Comparison of ENCODE assay signal across 26 cellular contexts in the genomic region with DNA sequence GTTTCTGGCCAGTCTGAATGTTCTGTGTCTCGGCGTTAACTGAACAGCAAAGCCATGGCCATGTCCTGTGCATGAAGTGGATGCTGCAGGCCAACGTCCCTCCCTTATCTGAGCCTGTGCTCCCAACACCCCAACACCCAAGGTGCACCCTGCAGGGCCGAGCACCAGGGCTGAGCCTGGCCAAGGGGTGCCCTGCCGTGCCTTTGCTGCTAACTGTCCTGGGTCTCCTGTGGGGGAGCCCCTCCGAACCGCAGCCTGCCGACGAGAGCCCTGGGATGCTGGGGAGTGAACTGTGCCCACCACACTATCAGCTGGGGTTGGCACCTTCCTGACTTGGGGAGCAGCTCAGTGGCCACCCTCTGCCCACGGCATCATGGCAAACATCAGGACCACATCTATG.
"Had no signal": no experiment of that assay in that cellular context is flagged by ENCODE, and none has a peak within 500 bp of the region (broad histone marks: within the 10 kb centered on the region; RNA-seq: fewer than 3 reads in every experiment).

No MANE protein-coding gene starts in this region.

- H3K27ac Mint-ChIP-seq: activated CD8-positive, alpha-beta T cell treated with anti-CD3 and anti-CD28 coated beads, Interleukin-2, amount 10 ng/mL, durations not matched to agents 7 days and 5 days; activated naive CD8-positive, alpha-beta T cell; activated T-cell treated with anti-CD3 and anti-CD28 coated beads, Interleukin-2, amount 50 U/mL, for 24 hours; activated T-helper 1 cell treated with anti-CD3 and anti-CD28 coated beads, Interleukin-12 subunit alpha, Interleukin-12 subunit beta, Interleukin-2, Interleukin-4 antibody, amounts not matched to agents 30 ng/mL and 10 ng/mL and 1 ng/mL, durations not matched to agents 14 hours and 24 hours and 36 hours; brain; T-helper 1 cell treated with Interleukin-12 subunit alpha and Interleukin-12 subunit beta and Interleukin-4 antibody, amounts not matched to agents 30 μg/mL and 1 μg/mL, for 36 hours; WTC11 had no signal

- FAIRE-seq: astrocyte, RCC 7860 had no signal

- DNase-seq: activated CD4-positive, alpha-beta T cell treated with anti-CD3 and anti-CD28 coated beads for 1 hour; activated CD4-positive, alpha-beta T cell treated with anti-CD3 and anti-CD28 coated beads, Interleukin-2, amount 50 U/mL, for 1 hour; activated CD8-positive, alpha-beta T cell treated with anti-CD3 and anti-CD28 coated beads, Interleukin-2, amount 10 ng/mL, durations not matched to agents 7 days and 5 days; activated effector memory CD4-positive, alpha-beta T cell treated with Interleukin-2 at 50 U/mL for 16 hours; activated naive CD4-positive, alpha-beta T cell; activated T-cell treated with anti-CD3 and anti-CD28 coated beads, Interleukin-2, amount 50 U/mL, for 24 hours; amygdala; cerebellar nuclear complex; Karpas-422; NCI-H1105 treated with DMSO at 0.1 percent for 48 hours; NCI-H1436 treated with DMSO at 0.1 percent for 48 hours; NCI-H187; NCI-H2081; NCI-H446; NCI-H524; PC-3; SHP77 treated with DMSO at 0.1 percent for 48 hours; T-helper 9 cell had no signal

- H3K4me1 Mint-ChIP-seq: brain, WTC11 had no signal

- H3K9me3 Mint-ChIP-seq: activated T-cell treated with anti-CD3 and anti-CD28 coated beads, Interleukin-2, amount 50 U/mL, for 24 hours; activated T-helper 1 cell treated with anti-CD3 and anti-CD28 coated beads, Interleukin-12 subunit alpha, Interleukin-12 subunit beta, Interleukin-2, Interleukin-4 antibody, amounts not matched to agents 30 ng/mL and 10 ng/mL and 1 ng/mL, durations not matched to agents 14 hours and 24 hours and 36 hours; brain; T-helper 1 cell treated with Interleukin-12 subunit alpha and Interleukin-12 subunit beta and Interleukin-4 antibody, amounts not matched to agents 30 μg/mL and 1 μg/mL, for 36 hours; WTC11 had no signal

- H3K27me3 Mint-ChIP-seq: activated naive CD8-positive, alpha-beta T cell; activated T-cell treated with anti-CD3 and anti-CD28 coated beads, Interleukin-2, amount 50 U/mL, for 24 hours; brain had no signal

- H3K4me3 Mint-ChIP-seq: activated CD8-positive, alpha-beta T cell treated with anti-CD3 and anti-CD28 coated beads, Interleukin-2, amount 10 ng/mL, durations not matched to agents 7 days and 5 days; activated naive CD8-positive, alpha-beta T cell; activated T-cell treated with anti-CD3 and anti-CD28 coated beads, Interleukin-2, amount 50 U/mL, for 24 hours; activated T-helper 1 cell treated with anti-CD3 and anti-CD28 coated beads, Interleukin-12 subunit alpha, Interleukin-12 subunit beta, Interleukin-2, Interleukin-4 antibody, amounts not matched to agents 30 ng/mL and 10 ng/mL and 1 ng/mL, durations not matched to agents 14 hours and 24 hours and 36 hours; brain; T-helper 1 cell treated with Interleukin-12 subunit alpha and Interleukin-12 subunit beta and Interleukin-4 antibody, amounts not matched to agents 30 μg/mL and 1 μg/mL, for 36 hours; WTC11 had no signal

- ATAC-seq: activated CD8-positive, alpha-beta T cell treated with anti-CD3 and anti-CD28 coated beads, Interleukin-2, amount 10 ng/mL, durations not matched to agents 7 days and 5 days; PC-3; WTC11 had no signal

- H3K36me3 ChIP-seq: cardiac muscle cell had no signal

- H3K4me3 ChIP-seq: cardiac muscle cell had no signal

- H3K27me3 ChIP-seq: cardiac muscle cell had no signal

- H3K27ac ChIP-seq: cardiac muscle cell had no signal
